Comparison of ENCODE assay signal across 1 cellular context in the genomic region with DNA sequence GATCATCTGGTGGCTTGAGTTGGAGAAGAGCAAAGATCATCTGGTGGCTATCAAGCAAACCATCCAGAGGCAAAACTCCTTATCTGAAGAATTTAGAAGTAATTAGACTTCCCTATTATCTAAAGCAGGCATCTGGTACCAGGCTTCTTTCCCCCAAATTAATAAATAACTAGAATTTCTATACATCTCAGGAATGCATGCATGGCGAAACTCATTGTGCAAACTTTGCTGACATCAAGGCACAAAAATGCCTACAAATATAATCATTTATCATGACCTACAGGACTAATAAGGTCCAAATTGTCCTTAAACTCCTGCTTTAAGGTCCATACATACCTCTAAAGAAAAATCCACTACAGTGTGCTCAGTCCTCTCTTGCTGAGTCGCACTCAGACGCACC.
TF ChIP-seq lines count a peak whose summit lies in the region.

No MANE protein-coding gene starts in this region.

TF ChIP-seq in A549, 52 proteins besides CTCF, POLR2A, EP300 and RAD21 (continued from another document):
- TF ChIP-seq REST (IDR thresholded peaks at IDR 0.05), result no peak
- no peak for TF ChIP-seq TP53 (CRISPR knock-in tag; IDR thresholded peaks at IDR 0.05)
- no peak for TF ChIP-seq JUNB (IDR thresholded peaks at IDR 0.05)
- TF ChIP-seq HDAC2 (IDR thresholded peaks at IDR 0.05), result no peak
- TF ChIP-seq RFX5 (IDR thresholded peaks at IDR 0.05), result no peak
- TF ChIP-seq MYC (IDR thresholded peaks at IDR 0.05; ENCODE audit: borderline replicate concordance, low read length), result no peak
- no peak for TF ChIP-seq CBX8 (IDR thresholded peaks at IDR 0.05)
- TF ChIP-seq GATA3 (IDR thresholded peaks at IDR 0.05; ENCODE audit: borderline replicate concordance), result no peak
- no peak for TF ChIP-seq ZC3H11A (IDR thresholded peaks at IDR 0.05)
- TF ChIP-seq HOXA7 (CRISPR knock-in tag; IDR thresholded peaks at IDR 0.05), result no peak
- no peak for TF ChIP-seq SMC3 (IDR thresholded peaks at IDR 0.05)
